ENCODE assay signal across 9 cellular contexts in the genomic region with DNA sequence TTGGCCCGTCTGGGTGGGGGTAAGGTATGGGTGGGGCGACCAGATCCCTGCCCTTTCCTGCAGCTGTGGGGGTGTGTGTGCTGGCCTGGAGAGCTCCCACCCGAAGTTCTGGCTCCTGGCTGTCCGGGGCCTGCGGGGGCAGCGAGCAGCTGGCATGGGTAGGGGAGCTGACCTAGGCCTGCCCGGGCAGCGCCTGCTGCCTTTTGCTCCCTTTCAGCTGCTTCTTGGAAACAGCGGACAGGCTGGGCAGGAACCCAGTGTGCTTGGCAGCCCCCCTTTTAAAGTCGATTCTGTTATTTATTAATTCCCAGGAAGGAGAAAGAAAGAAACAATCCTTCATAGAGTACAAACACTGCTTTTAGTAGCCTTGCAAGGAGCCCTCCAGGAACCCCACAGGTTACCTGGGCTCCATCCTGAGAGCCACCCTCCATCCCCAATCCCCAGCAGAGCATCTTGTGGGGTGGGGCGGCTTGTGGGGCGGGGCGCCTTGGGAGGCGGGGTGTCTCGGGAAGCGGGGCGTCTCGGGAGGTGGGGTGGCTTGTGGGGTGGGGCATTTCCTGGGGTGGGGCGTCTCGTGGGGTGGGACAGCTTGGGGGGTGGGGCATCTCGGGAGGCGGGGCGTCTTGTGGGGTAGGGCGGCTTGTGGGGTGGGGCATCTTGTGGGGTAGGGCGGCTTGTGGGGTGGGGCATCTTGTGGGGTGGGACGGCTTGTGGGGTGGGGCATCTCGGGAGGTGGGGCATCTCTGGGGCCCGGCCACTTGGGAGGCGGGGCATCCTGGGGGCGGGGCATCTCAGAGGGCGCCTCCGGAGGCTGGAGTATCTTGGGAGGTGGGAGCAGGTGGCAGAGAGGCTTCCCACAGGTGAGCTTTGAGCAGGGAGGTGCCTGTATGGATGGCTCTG. TPM values are rescaled to one million over a fixed set of nuclear protein-coding genes. Genes with fewer than 3 reads are reported as not detected.
A peak's percentile ranks its signal among the peaks of the same experiment; 100 is the strongest.
DNase-seq lines count a peak whose midpoint lies in the region; FAIRE-seq and TF ChIP-seq lines count a peak whose summit lies in the region.
"Had no signal": no experiment of that assay in that cellular context is flagged by ENCODE, and none has a peak within 500 bp of the region (broad histone marks: within the 10 kb centered on the region; RNA-seq: fewer than 3 reads in every experiment).

No MANE protein-coding gene starts in this region.

- H3K36me3 ChIP-seq in bronchial epithelial cell (ENCODE audit: control insufficient read depth, insufficient read depth, low read length) (peaks cover 22% of the 10 kb centered on the region), muscle layer of colon (ENCODE audit: insufficient read depth, low read length) (peaks cover 5% of the 10 kb centered on the region)

- no peak for FAIRE-seq in bronchial epithelial cell (lab: Jason Lieb, UNC)

- no peaks in the 10 kb centered on the region for H3K27me3 ChIP-seq in bronchial epithelial cell (ENCODE audit: control insufficient read depth, insufficient read depth, low read length)
- H3K27me3 ChIP-seq in muscle layer of colon (ENCODE audit: control insufficient read depth in 1 of 2, insufficient read depth in 2 of 2, low read length in 2 of 2) = no peaks in the 10 kb centered on the region

- DNase-seq in stimulated activated CD4-positive, alpha-beta T cell treated with anti-CD3 and anti-CD28 coated beads, Interleukin-4, amount 100 ng/mL, for 1 hour = peak; percentile 22
- no peak for DNase-seq in stimulated activated CD4-positive, alpha-beta T cell treated with anti-CD3 and anti-CD28 coated beads, Interleukin-12 subunit alpha, Interleukin-12 subunit beta, amount 100 ng/mL, for 4 hours
- peak; percentile 25 for DNase-seq in bronchial epithelial cell (ENCODE audit: low read depth)
- DNase-seq in NOMO-1 (lab: John Stamatoyannopoulos, UW; ENCODE audit: unreplicated experiment in 2 of 2) = no peak
- DNase-seq in dermis blood vessel endothelial cell = no peak
- no peak for DNase-seq in cerebellar nuclear complex (lab: John Stamatoyannopoulos, UW)
- DNase-seq in central memory CD4-positive, alpha-beta T cell = no peak
- DNase-seq: Calu3 had no signal

- TF ChIP-seq CTCF in bronchial epithelial cell (IDR thresholded peaks at IDR 0.05; ENCODE audit: insufficient read depth, low read length, severe bottlenecking) = no peak

- H3K4me1 ChIP-seq in muscle layer of colon (ENCODE audit: insufficient read depth, low read length) = peaks cover 94% of the 10 kb centered on the region

- peak overlapping the region; percentile 76 for H3K9ac ChIP-seq in muscle layer of colon (ENCODE audit: low read length)

- no peaks in the 10 kb centered on the region for H3K9me3 ChIP-seq in muscle layer of colon (ENCODE audit: low read length)

- H3K4me3 ChIP-seq in bronchial epithelial cell (ENCODE audit: low read depth, low read length) = no peak overlapping the region
- peak overlapping the region in 1 of 2 donors; percentile 41 for H3K4me3 ChIP-seq in muscle layer of colon (ENCODE audit: low read depth in 1 of 2, low read length in 2 of 2)

- peak overlapping the region; percentile 96 for H3K27ac ChIP-seq in muscle layer of colon (ENCODE audit: low read depth, low read length)

RNA-seq across cellular contexts. Expression of gene CD81, which starts 7.0 kb away (rescaled TPM):
- total RNA-seq in bronchial epithelial cell = 133 and 219 TPM in 2 replicates
- 248 and 294 TPM in 2 replicates for total RNA-seq in dermis blood vessel endothelial cell

RNA-seq across cellular contexts. Expression of gene TSSC4, which starts 16.5 kb away (rescaled TPM):
- total RNA-seq in bronchial epithelial cell (80.8 and 86.3 TPM in 2 replicates), dermis blood vessel endothelial cell (56.6 and 87.6 TPM in 2 replicates)

Comparison
In these comparisons a context has a peak if more than half of its experiments do, and no peak if none do; other contexts are left out.
1. DNase-seq: peak in stimulated activated CD4-positive, alpha-beta T cell treated with anti-CD3 and anti-CD28 coated beads, Interleukin-4, amount 100 ng/mL, for 1 hour (single experiment) and bronchial epithelial cell (single experiment); none in stimulated activated CD4-positive, alpha-beta T cell treated with anti-CD3 and anti-CD28 coated beads, Interleukin-12 subunit alpha, Interleukin-12 subunit beta, amount 100 ng/mL, for 4 hours (single experiment), NOMO-1 (0 of 2), dermis blood vessel endothelial cell (single experiment), cerebellar nuclear complex (0 of 2) and central memory CD4-positive, alpha-beta T cell (single experiment).